In the genomic region with DNA sequence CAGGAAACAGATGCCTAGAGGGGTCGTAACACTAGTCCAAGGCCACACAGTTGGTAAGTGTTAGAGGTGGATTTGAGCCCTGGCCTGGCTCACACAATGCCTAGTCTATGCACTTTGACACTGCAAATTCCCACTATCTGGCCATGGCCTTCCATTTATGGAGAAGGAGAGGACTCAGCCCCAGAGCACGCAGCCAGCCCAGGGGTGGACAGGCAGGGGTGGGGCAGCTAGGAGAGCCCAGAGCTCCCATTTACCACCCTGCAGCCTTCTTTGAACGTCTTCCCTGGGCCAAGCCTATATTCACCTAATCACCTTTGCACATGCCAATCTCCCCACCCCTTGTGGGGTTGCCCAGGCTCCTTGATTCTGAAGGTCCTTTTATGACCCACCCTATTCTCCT, we compare ENCODE assay signal across 26 cellular contexts.
"Had no signal": no experiment of that assay in that cellular context is flagged by ENCODE, and none has a peak within 500 bp of the region (broad histone marks: within the 10 kb centered on the region; RNA-seq: fewer than 3 reads in every experiment).

No MANE protein-coding gene starts in this region.

- H3K27me3 Mint-ChIP-seq: activated naive CD8-positive, alpha-beta T cell; activated T-cell treated with anti-CD3 and anti-CD28 coated beads, Interleukin-2, amount 50 U/mL, for 24 hours; activated T-helper 17 cell treated with anti-CD3 and anti-CD28 coated beads, Interleukin-2, amount 50 U/mL, for 72 hours; effector memory CD8-positive, alpha-beta T cell had no signal

- H3K27ac Mint-ChIP-seq: activated naive CD8-positive, alpha-beta T cell; activated T-cell treated with anti-CD3 and anti-CD28 coated beads, Interleukin-2, amount 50 U/mL, for 24 hours; activated T-helper 17 cell treated with anti-CD3 and anti-CD28 coated beads, Interleukin-2, amount 50 U/mL, for 72 hours; effector memory CD8-positive, alpha-beta T cell; WTC11 had no signal

- H3K4me3 Mint-ChIP-seq: activated naive CD8-positive, alpha-beta T cell; activated T-cell treated with anti-CD3 and anti-CD28 coated beads, Interleukin-2, amount 50 U/mL, for 24 hours; activated T-helper 17 cell treated with anti-CD3 and anti-CD28 coated beads, Interleukin-2, amount 50 U/mL, for 72 hours; effector memory CD8-positive, alpha-beta T cell; WTC11 had no signal

- H3K9me3 Mint-ChIP-seq: activated T-cell treated with anti-CD3 and anti-CD28 coated beads, Interleukin-2, amount 50 U/mL, for 24 hours; activated T-helper 17 cell treated with anti-CD3 and anti-CD28 coated beads, Interleukin-2, amount 50 U/mL, for 72 hours; effector memory CD8-positive, alpha-beta T cell had no signal

- ATAC-seq: activated T-helper 17 cell treated with anti-CD3 and anti-CD28 coated beads, Interleukin-2, amount 50 U/mL, for 72 hours; body of pancreas; effector memory CD8-positive, alpha-beta T cell; WTC11 had no signal

- H3K4me3 ChIP-seq: body of pancreas had no signal

- H3K4me1 ChIP-seq: body of pancreas had no signal

- H3K27me3 ChIP-seq: body of pancreas had no signal

- H3K9me3 ChIP-seq: body of pancreas had no signal

- H3K4me1 Mint-ChIP-seq: activated T-helper 17 cell treated with anti-CD3 and anti-CD28 coated beads, Interleukin-2, amount 50 U/mL, for 72 hours; WTC11 had no signal

- DNase-seq: activated CD4-positive, alpha-beta T cell treated with anti-CD3 and anti-CD28 coated beads for 1 hour; activated CD4-positive, alpha-beta T cell treated with anti-CD3 and anti-CD28 coated beads for 4 hours; activated CD4-positive, alpha-beta T cell treated with anti-CD3 and anti-CD28 coated beads, Interleukin-2, amount 50 U/mL, for 1 hour; activated CD4-positive, alpha-beta T cell treated with anti-CD3 and anti-CD28 coated beads, Interleukin-2, amount 50 U/mL, for 48 hours; activated CD8-positive, alpha-beta memory T cell treated with anti-CD3 and anti-CD28 coated beads, Interleukin-2, amount 50 U/mL, for 48 hours; activated effector memory CD4-positive, alpha-beta T cell treated with Interleukin-2 at 50 U/mL for 16 hours; activated gamma-delta T cell treated with Interleukin-2 at 50 U/mL for 16 hours; activated naive CD4-positive, alpha-beta T cell treated with anti-CD3 and anti-CD28 coated beads, Interleukin-2, amount 50 U/mL, for 16 hours; activated naive CD4-positive, alpha-beta T cell treated with Interleukin-2 at 50 U/mL for 16 hours; activated T-cell treated with anti-CD3 and anti-CD28 coated beads for 4 hours; activated T-cell treated with anti-CD3 and anti-CD28 coated beads, Interleukin-2, amount 50 U/mL, for 24 hours; amygdala; aorta; body of pancreas; caudate nucleus; cortex of kidney; dermis blood vessel endothelial cell; effector CD4-positive, alpha-beta T cell; effector memory CD8-positive, alpha-beta T cell; foreskin fibroblast; T-helper 2 cell had no signal

- H3K27ac ChIP-seq: body of pancreas, epithelial cell of prostate, VCaP had no signal
